Comparison of ENCODE assay signal across 8 cellular contexts in genomic region chr1:120232834-120233660, GRCh38. TPM values are rescaled to one million over a fixed set of nuclear protein-coding genes. Genes with fewer than 3 reads are reported as not detected.
DNase-seq lines count a peak whose midpoint lies in the region; ATAC-seq and TF ChIP-seq lines count a peak whose summit lies in the region.
"Not testable (repeated sequence)": the region's sequence is repeated elsewhere in the genome, so short reads cannot be mapped to it uniquely, and the experiment has no call there.

No MANE protein-coding gene starts in this region.

- no CpG with 5 or more reads among the region's 53 CpGs for WGBS in suprapubic skin

- RAD21 ChIA-PET in HCT116 (lab: Charles Lee; ENCODE audit: low non-redundant PET in 1 of 2, low total read pairs in 2 of 2, uncharacterized antibody in 2 of 2, unreplicated experiment in 2 of 2), result not testable (repeated sequence)

- H3K9me3 ChIP-seq in HCT116 (ENCODE audit: control insufficient read depth in 1 of 2, insufficient read depth in 1 of 2, low read depth in 1 of 2, low read length in 2 of 2); PC-3 (ENCODE audit: low read length); suprapubic skin: not testable (repeated sequence)

- H3K27me3 ChIP-seq in HCT116 (ENCODE audit: insufficient read depth, low read length); PC-3 (ENCODE audit: low read length); suprapubic skin: not testable (repeated sequence)

- not testable (repeated sequence) for H3K36me3 ChIP-seq in HCT116 (ENCODE audit: control insufficient read depth in 1 of 2, insufficient read depth in 2 of 2, low read length in 2 of 2); PC-3 (ENCODE audit: low read depth, low read length); suprapubic skin

- H2AFZ ChIP-seq in HCT116 (ENCODE audit: low read depth, low read length, poor library complexity, severe bottlenecking); PC-3 (ENCODE audit: low read length): not testable (repeated sequence)

- H3K27ac ChIP-seq in HCT116 (ENCODE audit: low read depth, low read length); PC-3 (ENCODE audit: low read length); suprapubic skin: not testable (repeated sequence)

- BruUV-seq in HCT116 (replicated peaks; lab: Mats Ljungman, UMichigan), result not testable (repeated sequence)
- BruUV-seq in PC-3 (replicated peaks; lab: Mats Ljungman, UMichigan), result TSS peak; percentile 52

- ATAC-seq in GM18498 (IDR thresholded peaks at IDR 0.05; ENCODE audit: unreplicated experiment) (peak; percentile 86), HCT116 (peak; percentile 96), PC-3 (peak; percentile 93), left ventricle myocardium superior (peak; percentile 99), natural killer cell (peak; percentile 89 to 98 (median 97))
- ATAC-seq in activated T-cell treated with anti-CD3 and anti-CD28 coated beads, Interleukin-2, amount 50 U/mL, for 4 hours, result peak; percentile 98
- peak; percentile 97 for ATAC-seq in effector memory CD8-positive, alpha-beta T cell (replicated peaks)

- H3K9ac ChIP-seq in HCT116 (ENCODE audit: low read length); PC-3 (ENCODE audit: low read length): not testable (repeated sequence)

- not testable (repeated sequence) for H3K27me3 Mint-ChIP-seq in activated T-cell treated with anti-CD3 and anti-CD28 coated beads, Interleukin-2, amount 50 U/mL, for 4 hours (ENCODE audit: low read depth); effector memory CD8-positive, alpha-beta T cell; natural killer cell (ENCODE audit: low read depth in 2 of 2)

- not testable (repeated sequence) for H3K4me3 ChIP-seq in HCT116 (replicated peaks in 1 of 2; ENCODE audit: low read depth in 1 of 2, low read length in 2 of 2); PC-3 (ENCODE audit: low read length)
- peak overlapping the region; percentile 36 for H3K4me3 ChIP-seq in suprapubic skin

- intact Hi-C loops in HCT116 (cut with micrococcal nuclease); PC-3 (cut with micrococcal nuclease); left ventricle myocardium superior (cut with micrococcal nuclease); natural killer cell (cut with micrococcal nuclease): not testable (repeated sequence)

- H3K4me3 Mint-ChIP-seq in activated T-cell treated with anti-CD3 and anti-CD28 coated beads, Interleukin-2, amount 50 U/mL, for 4 hours; effector memory CD8-positive, alpha-beta T cell; natural killer cell: not testable (repeated sequence)

- H3K4me1 Mint-ChIP-seq in activated T-cell treated with anti-CD3 and anti-CD28 coated beads, Interleukin-2, amount 50 U/mL, for 4 hours (ENCODE audit: low read depth); effector memory CD8-positive, alpha-beta T cell (ENCODE audit: low read depth in 2 of 2); natural killer cell: not testable (repeated sequence)

- not testable (repeated sequence) for H3F3A ChIP-seq in PC-3 (ENCODE audit: low read length, unreplicated experiment)

- not testable (repeated sequence) for DNase-seq in HCT116 (ENCODE audit: low read depth, low spot score); PC-3; activated T-cell treated with anti-CD3 and anti-CD28 coated beads, Interleukin-2, amount 50 U/mL, for 4 hours; effector memory CD8-positive, alpha-beta T cell; left ventricle myocardium superior; natural killer cell; suprapubic skin (ENCODE audit: low spot score in 2 of 2)

- TF ChIP-seq RAD21 in HCT116 (IDR thresholded peaks at IDR 0.05; ENCODE audit: low read depth), result not testable (repeated sequence)

- H4K20me1 ChIP-seq in HCT116 (ENCODE audit: insufficient read depth); PC-3 (ENCODE audit: low read length): not testable (repeated sequence)

- not testable (repeated sequence) for TF ChIP-seq CTCF in HCT116 (IDR thresholded peaks at IDR 0.05 in 2 of 3, conservative IDR thresholded peaks at IDR 0.05 in 1 of 3; ENCODE audit: borderline replicate concordance in 1 of 3, insufficient read depth in 1 of 3, low read depth in 2 of 3, low read length in 2 of 3); PC-3 (conservative IDR thresholded peaks at IDR 0.05; ENCODE audit: low read depth, low read length); natural killer cell (IDR thresholded peaks at IDR 0.05); suprapubic skin (IDR thresholded peaks at IDR 0.05)

- TF ChIP-seq POLR2A in HCT116 (IDR thresholded peaks at IDR 0.05; ENCODE audit: borderline replicate concordance, extremely low read depth, insufficient read depth, insufficient read length); suprapubic skin (IDR thresholded peaks at IDR 0.05): not testable (repeated sequence)

- POLR2A ChIA-PET in HCT116 (lab: Charles Lee); PC-3 (lab: Charles Lee; ENCODE audit: unreplicated experiment): not testable (repeated sequence)

- H3K27ac Mint-ChIP-seq in effector memory CD8-positive, alpha-beta T cell; natural killer cell: not testable (repeated sequence)

- CTCF ChIA-PET in HCT116 (lab: Charles Lee); PC-3 (lab: Charles Lee): not testable (repeated sequence)

- not testable (repeated sequence) for H3K4me2 ChIP-seq in HCT116 (ENCODE audit: low read length); PC-3 (ENCODE audit: low read length)

- not testable (repeated sequence) for H3K9me3 Mint-ChIP-seq in activated T-cell treated with anti-CD3 and anti-CD28 coated beads, Interleukin-2, amount 50 U/mL, for 4 hours; effector memory CD8-positive, alpha-beta T cell; natural killer cell

- H3K9me2 ChIP-seq in HCT116 (ENCODE audit: insufficient read depth); PC-3 (replicated peaks; ENCODE audit: low read length): not testable (repeated sequence)

- not testable (repeated sequence) for H3K79me2 ChIP-seq in HCT116 (ENCODE audit: insufficient read depth, low read length); PC-3 (ENCODE audit: low read length)

- H3K4me1 ChIP-seq in HCT116 (ENCODE audit: control insufficient read depth in 1 of 2, insufficient read depth in 2 of 2, low read length in 2 of 2); PC-3 (ENCODE audit: insufficient read depth, low read length); suprapubic skin: not testable (repeated sequence)

- H3K36me3 Mint-ChIP-seq in activated T-cell treated with anti-CD3 and anti-CD28 coated beads, Interleukin-2, amount 50 U/mL, for 4 hours (ENCODE audit: insufficient read depth); effector memory CD8-positive, alpha-beta T cell (ENCODE audit: insufficient read depth); natural killer cell: not testable (repeated sequence)

- not testable (repeated sequence) for TF ChIP-seq EP300 in suprapubic skin (IDR thresholded peaks at IDR 0.05)

RNA-seq across cellular contexts. Expression of gene SEC22B, which starts 56.7 kb away (rescaled TPM):
- 14.2 TPM for total RNA-seq in HCT116 (2021; ENCODE audit: unreplicated experiment)
- 6.1 and 7.1 TPM in 2 replicates for polyA plus RNA-seq in HCT116 (2012)
- total RNA-seq in PC-3 (2014; rRNA removed), result 14.5 and 16.4 TPM in 2 replicates
- total RNA-seq in activated T-cell treated with anti-CD3 and anti-CD28 coated beads, Interleukin-2, amount 50 U/mL, for 4 hours, result 10 to 100 TPM; 19.8 to 22.6 (median 20.2) TPM
- 14.0 TPM for total RNA-seq in left ventricle myocardium superior
- total RNA-seq in natural killer cell, result 10 to 100 TPM; 30.5 to 39.7 (median 30.8) TPM
- total RNA-seq in suprapubic skin, result 10 to 100 TPM; 10.1 to 18.2 (median 15.9) TPM
